ENCODE assay signal across 1 cellular context in the genomic region with DNA sequence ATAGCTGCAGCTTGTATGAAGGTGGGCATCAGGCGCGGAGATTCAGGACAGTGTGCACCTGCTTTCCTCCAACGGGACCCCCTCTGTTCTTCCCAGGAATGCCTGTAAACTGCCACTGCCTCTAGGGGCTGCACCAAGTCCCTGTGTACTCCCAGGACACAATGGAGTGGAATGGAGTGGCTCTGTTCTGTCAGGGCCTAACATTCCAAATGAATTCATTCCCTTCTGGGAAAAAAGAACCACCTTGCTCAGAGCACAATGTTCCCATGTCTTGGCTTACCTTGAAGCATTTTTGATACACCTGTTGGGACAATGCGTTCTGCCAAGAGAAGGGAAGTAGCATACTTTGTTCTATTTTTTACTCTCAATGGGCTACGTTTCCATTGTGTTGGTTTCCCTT.
TF ChIP-seq lines count a peak whose summit lies in the region.

No MANE protein-coding gene starts in this region.

TF ChIP-seq in GM23338, 12 proteins besides CTCF, POLR2A, EP300 and RAD21:
- no peak for TF ChIP-seq NANOG (IDR thresholded peaks at IDR 0.05; ENCODE audit: borderline replicate concordance)
- no peak for TF ChIP-seq ZNF114 (CRISPR knock-in tag; IDR thresholded peaks at IDR 0.05)
- no peak for TF ChIP-seq CREB1 (CRISPR knock-in tag; IDR thresholded peaks at IDR 0.05; ENCODE audit: low read depth)
- TF ChIP-seq EZH2 (IDR thresholded peaks at IDR 0.05; ENCODE audit: low read depth, unreplicated experiment), result no peak
